19 cellular contexts compared by ENCODE assay signal in genomic region chr11:126817523-126818450, GRCh38.
"Had no signal": no experiment of that assay in that cellular context is flagged by ENCODE, and none has a peak within 500 bp of the region (broad histone marks: within the 10 kb centered on the region; RNA-seq: fewer than 3 reads in every experiment).

No MANE protein-coding gene starts in this region.

- H3K4me1 ChIP-seq: left lung had no signal

- H3K27me3 ChIP-seq: dorsolateral prefrontal cortex, left lung had no signal

- H3K36me3 ChIP-seq: left lung, thoracic aorta had no signal

- H3K36me3 Mint-ChIP-seq: activated naive CD4-positive, alpha-beta T cell treated with anti-CD3 and anti-CD28 coated beads, Interleukin-2, amount 50 U/mL, for 72 hours; natural killer cell treated with Interleukin-12 subunit alpha and Interleukin-12 subunit beta and Interleukin-15 and Interleukin-18, amount 100 ng/mL, for 72 hours had no signal

- H3K4me1 Mint-ChIP-seq: T-helper 17 cell had no signal

- DNase-seq: activated CD4-positive, alpha-beta T cell treated with anti-CD3 and anti-CD28 coated beads, Interleukin-2, amount 10 ng/mL, durations not matched to agents 24 days and 14 days; activated CD4-positive, CD25-positive, alpha-beta regulatory T cell; activated CD8-positive, alpha-beta memory T cell treated with anti-CD3 and anti-CD28 coated beads, Interleukin-2, amount 50 U/mL, for 4 hours; activated CD8-positive, alpha-beta T cell treated with anti-CD3 and anti-CD28 coated beads, Interleukin-2, amount 10 ng/mL, durations not matched to agents 7 days and 5 days; activated gamma-delta T cell; activated T-cell treated with anti-CD3 and anti-CD28 coated beads, Interleukin-2, amount 50 U/mL, for 48 hours; dorsolateral prefrontal cortex; endodermal cell; hippocampal formation; left lung; nucleus accumbens; posterior cingulate gyrus; stimulated activated CD4-positive, alpha-beta T cell treated with anti-CD3 and anti-CD28 coated beads, Interleukin-15, amount 100 ng/mL, for 24 hours; stimulated activated CD4-positive, alpha-beta T cell treated with anti-CD3 and anti-CD28 coated beads, Interleukin-4, amount 100 ng/mL, for 4 hours; T-helper 17 cell had no signal

- H3K9me3 Mint-ChIP-seq: activated CD4-positive, alpha-beta T cell treated with anti-CD3 and anti-CD28 coated beads, Interleukin-2, amount 10 ng/mL, durations not matched to agents 24 days and 14 days; endodermal cell; natural killer cell treated with Interleukin-12 subunit alpha and Interleukin-12 subunit beta and Interleukin-15 and Interleukin-18, amount 100 ng/mL, for 72 hours had no signal

- H3K4me3 Mint-ChIP-seq: activated CD4-positive, alpha-beta T cell treated with anti-CD3 and anti-CD28 coated beads, Interleukin-2, amount 10 ng/mL, durations not matched to agents 24 days and 14 days; activated CD8-positive, alpha-beta T cell treated with anti-CD3 and anti-CD28 coated beads, Interleukin-2, amount 10 ng/mL, durations not matched to agents 7 days and 5 days; endodermal cell; natural killer cell treated with Interleukin-12 subunit alpha and Interleukin-12 subunit beta and Interleukin-15 and Interleukin-18, amount 100 ng/mL, for 72 hours; T-helper 17 cell had no signal

- H3K4me3 ChIP-seq: dorsolateral prefrontal cortex, left lung, skin epidermis, thoracic aorta had no signal

- H3K9me3 ChIP-seq: left lung, thoracic aorta had no signal

- H3K27ac Mint-ChIP-seq: activated CD4-positive, alpha-beta T cell treated with anti-CD3 and anti-CD28 coated beads, Interleukin-2, amount 10 ng/mL, durations not matched to agents 24 days and 14 days; activated CD8-positive, alpha-beta T cell treated with anti-CD3 and anti-CD28 coated beads, Interleukin-2, amount 10 ng/mL, durations not matched to agents 7 days and 5 days; activated naive CD4-positive, alpha-beta T cell treated with anti-CD3 and anti-CD28 coated beads, Interleukin-2, amount 50 U/mL, for 72 hours; endodermal cell; natural killer cell treated with Interleukin-12 subunit alpha and Interleukin-12 subunit beta and Interleukin-15 and Interleukin-18, amount 100 ng/mL, for 72 hours; T-helper 17 cell had no signal

- H3K27ac ChIP-seq: left lung, skin epidermis, thoracic aorta had no signal

- ATAC-seq: activated CD8-positive, alpha-beta T cell treated with anti-CD3 and anti-CD28 coated beads, Interleukin-2, amount 10 ng/mL, durations not matched to agents 7 days and 5 days; activated naive CD4-positive, alpha-beta T cell treated with anti-CD3 and anti-CD28 coated beads, Interleukin-2, amount 50 U/mL, for 72 hours; left lung; natural killer cell treated with Interleukin-12 subunit alpha and Interleukin-12 subunit beta and Interleukin-15 and Interleukin-18, amount 100 ng/mL, for 72 hours; T-helper 17 cell had no signal
